In genomic region chr2:11101430-11101829, GRCh38 we compare ENCODE assay signal across 17 cellular contexts. TPM values are rescaled to one million over a fixed set of nuclear protein-coding genes. Genes with fewer than 3 reads are reported as not detected.
DNase-seq lines count a peak whose midpoint lies in the region; ATAC-seq and TF ChIP-seq lines count a peak whose summit lies in the region.
"Had no signal": no experiment of that assay in that cellular context is flagged by ENCODE, and none has a peak within 500 bp of the region (broad histone marks: within the 10 kb centered on the region; RNA-seq: fewer than 3 reads in every experiment).

No MANE protein-coding gene starts in this region.

- no peak overlapping the region for H2AFZ ChIP-seq in OCI-LY3 (ENCODE audit: low read depth, low read length)
- H2AFZ ChIP-seq: GM23248 had no signal

- H3K4me1 ChIP-seq in OCI-LY3 (ENCODE audit: low read length) = peaks cover 75% of the 10 kb centered on the region
- H3K4me1 ChIP-seq in upper lobe of right lung = no peaks in the 10 kb centered on the region
- H3K4me1 ChIP-seq in foreskin keratinocyte = no peaks in the 10 kb centered on the region
- H3K4me1 ChIP-seq: BLaER1, HAP-1 had no signal

- H3K27me3 ChIP-seq in OCI-LY3 (ENCODE audit: low read depth, low read length) (no peaks in the 10 kb centered on the region), upper lobe of right lung (no peaks in the 10 kb centered on the region), foreskin keratinocyte (no peaks in the 10 kb centered on the region)
- H3K27me3 ChIP-seq: BLaER1 had no signal

- H3K4me1 Mint-ChIP-seq in activated CD8-positive, alpha-beta memory T cell treated with anti-CD3 and anti-CD28 coated beads, Interleukin-2, amount 10 ng/mL, durations not matched to agents 7 days and 5 days = peaks cover 44% of the 10 kb centered on the region
- H3K4me1 Mint-ChIP-seq: CD14-positive monocyte had no signal

- no peaks in the 10 kb centered on the region for H4K20me1 ChIP-seq in OCI-LY3 (ENCODE audit: insufficient read depth, low read length)
- H4K20me1 ChIP-seq: BLaER1 had no signal

- peaks cover 18% of the 10 kb centered on the region for H3K79me2 ChIP-seq in OCI-LY3 (ENCODE audit: low read length)

- no peak overlapping the region for H3K4me3 ChIP-seq in OCI-LY3 (ENCODE audit: low read length)
- H3K4me3 ChIP-seq in upper lobe of right lung = no peak overlapping the region
- H3K4me3 ChIP-seq: A549, BLaER1, GM12878, GM23248, HAP-1 had no signal

- TF ChIP-seq CTCF in OCI-LY3 (IDR thresholded peaks at IDR 0.05; ENCODE audit: low read depth, low read length) = no peak
- no peak for TF ChIP-seq CTCF in upper lobe of right lung (IDR thresholded peaks at IDR 0.05)
- no peak for TF ChIP-seq CTCF in foreskin keratinocyte (conservative IDR thresholded peaks at IDR 0.05)

- peak; percentile 2 for DNase-seq in activated CD8-positive, alpha-beta memory T cell treated with anti-CD3 and anti-CD28 coated beads, Interleukin-2, amount 10 ng/mL, durations not matched to agents 7 days and 5 days
- no peak for DNase-seq in activated CD8-positive, alpha-beta memory T cell treated with anti-CD3 and anti-CD28 coated beads, Interleukin-2, amount 50 U/mL, for 4 hours
- DNase-seq in mesenteric fat pad (ENCODE audit: low spot score) = peak; percentile 64
- DNase-seq in upper lobe of right lung = peak; percentile 53
- no peak for DNase-seq in amygdala (lab: John Stamatoyannopoulos, UW)
- no peak for DNase-seq in foreskin keratinocyte
- DNase-seq: CD4-positive, alpha-beta memory T cell; DMS153; DMS79 treated with DMSO at 0.1 percent for 48 hours; GM23248 had no signal

- peaks cover 5% of the 10 kb centered on the region for H3K36me3 Mint-ChIP-seq in activated CD8-positive, alpha-beta memory T cell treated with anti-CD3 and anti-CD28 coated beads, Interleukin-2, amount 10 ng/mL, durations not matched to agents 7 days and 5 days
- H3K36me3 Mint-ChIP-seq: CD14-positive monocyte; CD4-positive, alpha-beta memory T cell had no signal

- peaks cover 2% of the 10 kb centered on the region for H3K9me3 Mint-ChIP-seq in activated CD8-positive, alpha-beta memory T cell treated with anti-CD3 and anti-CD28 coated beads, Interleukin-2, amount 10 ng/mL, durations not matched to agents 7 days and 5 days (ENCODE audit: low read depth)
- H3K9me3 Mint-ChIP-seq: CD4-positive, alpha-beta memory T cell had no signal

- 0 out of 2 replicates have a peak overlapping the region, but pooled peaks have one; percentile 0 for H3K4me2 ChIP-seq in OCI-LY3 (ENCODE audit: low read length)
- H3K4me2 ChIP-seq: A549, BLaER1 had no signal

- H3K27ac Mint-ChIP-seq in activated CD8-positive, alpha-beta memory T cell treated with anti-CD3 and anti-CD28 coated beads, Interleukin-2, amount 10 ng/mL, durations not matched to agents 7 days and 5 days = no peak overlapping the region
- H3K27ac Mint-ChIP-seq: CD14-positive monocyte had no signal

- intact Hi-C loops in upper lobe of right lung (cut with DNase I) = no loop called here

- H3K9me3 ChIP-seq in OCI-LY3 (ENCODE audit: insufficient read depth, low read length) = no peaks in the 10 kb centered on the region
- H3K9me3 ChIP-seq in upper lobe of right lung = no peaks in the 10 kb centered on the region
- H3K9me3 ChIP-seq: A549, BLaER1, HAP-1 had no signal

- peaks cover 39% of the 10 kb centered on the region for H3K27me3 Mint-ChIP-seq in activated CD8-positive, alpha-beta memory T cell treated with anti-CD3 and anti-CD28 coated beads, Interleukin-2, amount 10 ng/mL, durations not matched to agents 7 days and 5 days
- H3K27me3 Mint-ChIP-seq: CD4-positive, alpha-beta memory T cell had no signal

- CTCF ChIA-PET in activated CD8-positive, alpha-beta memory T cell treated with anti-CD3 and anti-CD28 coated beads, Interleukin-2, amount 10 ng/mL, durations not matched to agents 7 days and 5 days (lab: Charles Lee) = no interaction called here

- H3K9ac ChIP-seq in OCI-LY3 (ENCODE audit: low read length) = peak overlapping the region; percentile 18; the same call in 1 of the 2 replicates
- H3K9ac ChIP-seq: BLaER1, GM23248 had no signal

- H3K36me3 ChIP-seq in OCI-LY3 (replicated peaks; ENCODE audit: low read depth, low read length) (peaks cover 35% of the 10 kb centered on the region), upper lobe of right lung (no peaks in the 10 kb centered on the region)
- H3K36me3 ChIP-seq: BLaER1, HAP-1 had no signal

- no peak overlapping the region for H3K4me3 Mint-ChIP-seq in activated CD8-positive, alpha-beta memory T cell treated with anti-CD3 and anti-CD28 coated beads, Interleukin-2, amount 10 ng/mL, durations not matched to agents 7 days and 5 days
- H3K4me3 Mint-ChIP-seq: CD14-positive monocyte had no signal

- no peak for ATAC-seq in activated CD8-positive, alpha-beta memory T cell treated with anti-CD3 and anti-CD28 coated beads, Interleukin-2, amount 10 ng/mL, durations not matched to agents 7 days and 5 days
- ATAC-seq in upper lobe of right lung = no peak
- ATAC-seq in foreskin keratinocyte = no peak
- ATAC-seq: A549, GM12878 had no signal

- H3K27ac ChIP-seq in OCI-LY3 (ENCODE audit: low read length) (peak overlapping the region; percentile 96), upper lobe of right lung (no peak overlapping the region), foreskin keratinocyte (no peak overlapping the region)
- H3K27ac ChIP-seq: 22Rv1, A549, BLaER1, GM23248 had no signal

RNA-seq across cellular contexts. Expression of gene SLC66A3, which starts 53.8 kb away (rescaled TPM):
- 10 to 100 TPM in 1 of 2 experiments, 1 to 10 TPM in 1; 9.9 to 15.9 TPM for total RNA-seq in activated CD8-positive, alpha-beta memory T cell treated with anti-CD3 and anti-CD28 coated beads, Interleukin-2, amount 10 ng/mL, durations not matched to agents 7 days and 5 days
- total RNA-seq in mesenteric fat pad (19.9 TPM), upper lobe of right lung (21.2 TPM), foreskin keratinocyte (10.4 and 15.6 TPM in 2 replicates)
- 8.8 and 11.0 TPM in 2 replicates for polyA plus RNA-seq in foreskin keratinocyte

Comparison
In these comparisons a context has a peak if more than half of its experiments do, and no peak if none do; other contexts are left out.
1. DNase-seq: peak in activated CD8-positive, alpha-beta memory T cell treated with anti-CD3 and anti-CD28 coated beads, Interleukin-2, amount 10 ng/mL, durations not matched to agents 7 days and 5 days (single experiment), mesenteric fat pad (single experiment) and upper lobe of right lung (single experiment); none in activated CD8-positive, alpha-beta memory T cell treated with anti-CD3 and anti-CD28 coated beads, Interleukin-2, amount 50 U/mL, for 4 hours (single experiment), amygdala (0 of 56) and foreskin keratinocyte (0 of 2).